Comparison of ENCODE assay signal across 20 cellular contexts in the genomic region with DNA sequence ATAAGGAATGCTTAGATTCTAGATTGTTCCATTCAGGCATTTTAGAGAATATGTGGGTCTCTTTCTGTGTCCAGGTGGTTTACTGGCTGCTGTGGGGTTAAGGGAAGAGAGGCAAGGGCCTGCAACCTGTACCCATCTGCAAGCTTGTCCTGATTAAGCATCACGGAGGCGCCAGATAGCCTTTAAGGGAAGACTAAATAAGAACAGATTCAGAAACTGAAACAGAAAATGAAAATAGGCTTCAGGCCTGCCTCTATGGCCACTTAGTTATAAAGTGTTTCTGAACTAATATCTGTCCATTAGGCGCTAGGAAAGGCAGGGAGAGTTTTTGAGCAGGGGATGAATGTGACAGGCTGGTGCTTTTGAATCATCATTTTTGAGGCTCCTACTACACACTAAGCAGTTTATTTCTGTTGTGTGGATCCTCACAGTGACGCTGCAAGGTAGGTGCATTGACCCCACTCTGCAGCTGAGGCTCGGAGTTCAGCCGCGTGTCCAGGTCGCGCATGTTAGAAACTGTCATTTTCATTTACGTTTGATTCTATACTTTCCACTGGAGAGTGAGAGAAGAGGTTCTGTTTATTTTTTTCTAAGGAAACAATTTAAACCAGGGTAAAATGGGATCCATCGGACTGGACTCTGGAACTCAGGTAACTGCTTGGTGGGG. TPM values are rescaled to one million over a fixed set of nuclear protein-coding genes. Genes with fewer than 3 reads are reported as not detected.
"Had no signal": no experiment of that assay in that cellular context is flagged by ENCODE, and none has a peak within 500 bp of the region (broad histone marks: within the 10 kb centered on the region; RNA-seq: fewer than 3 reads in every experiment).

No MANE protein-coding gene starts in this region.

- DNase-seq: activated CD4-positive, alpha-beta T cell treated with anti-CD3 and anti-CD28 coated beads, Interleukin-2, amount 10 ng/mL, durations not matched to agents 24 days and 14 days; activated CD4-positive, CD25-positive, alpha-beta regulatory T cell; activated CD8-positive, alpha-beta memory T cell treated with anti-CD3 and anti-CD28 coated beads, Interleukin-2, amount 50 U/mL, for 4 hours; activated naive CD4-positive, alpha-beta T cell treated with anti-CD3 and anti-CD28 coated beads, Interleukin-2, amount 50 U/mL, for 16 hours; activated T-cell treated with anti-CD3 and anti-CD28 coated beads, Interleukin-2, amount 50 U/mL, for 4 hours; colonic mucosa; endodermal cell; foreskin melanocyte; ovary; psoas muscle; right cardiac atrium; stimulated activated CD4-positive, alpha-beta T cell treated with anti-CD3 and anti-CD28 coated beads, Interleukin-15, amount 100 ng/mL, for 24 hours; stimulated activated CD4-positive, alpha-beta T cell treated with anti-CD3 and anti-CD28 coated beads, Interleukin-2, amount 100 ng/mL, for 48 hours; stomach; trophoblast cell had no signal

- H3K27me3 ChIP-seq: colonic mucosa, ovary had no signal

- H3K9me3 ChIP-seq: ascending aorta, colonic mucosa, ovary, psoas muscle, stomach had no signal

- H3K36me3 ChIP-seq: ascending aorta, colonic mucosa, ovary, stomach had no signal

- H3K4me1 ChIP-seq: ascending aorta, colonic mucosa, psoas muscle had no signal

- ATAC-seq: activated T-cell treated with anti-CD3 and anti-CD28 coated beads, Interleukin-2, amount 50 U/mL, for 4 hours; psoas muscle; right cardiac atrium; stimulated activated effector memory CD8-positive, alpha-beta T cell treated with anti-CD3 and anti-CD28 coated beads, Interleukin-12 subunit alpha, Interleukin-12 subunit beta, amount 100 ng/mL, for 72 hours had no signal

- H3K27ac ChIP-seq: ascending aorta, colonic mucosa, ovary, psoas muscle, skin epidermis, stomach had no signal

- H3K4me3 ChIP-seq: ascending aorta, colonic mucosa, ovary, psoas muscle, skin epidermis, stomach had no signal

RNA-seq across cellular contexts. Expression of a gene that starts 47.4 kb away (rescaled TPM):
- total RNA-seq: activated CD4-positive, alpha-beta T cell treated with anti-CD3 and anti-CD28 coated beads, Interleukin-2, amount 10 ng/mL, durations not matched to agents 24 days and 14 days; epithelial cell of proximal tubule had no signal
- polyA plus RNA-seq: keratinocyte had no signal
